Comparison of ENCODE assay signal across 13 cellular contexts in genomic region chr6:149563203-149563927, GRCh38. TPM values are rescaled to one million over a fixed set of nuclear protein-coding genes. Genes with fewer than 3 reads are reported as not detected.
DNase-seq lines count a peak whose midpoint lies in the region; ATAC-seq, FAIRE-seq and TF ChIP-seq lines count a peak whose summit lies in the region.
"Had no signal": no experiment of that assay in that cellular context is flagged by ENCODE, and none has a peak within 500 bp of the region (broad histone marks: within the 10 kb centered on the region; RNA-seq: fewer than 3 reads in every experiment).

No MANE protein-coding gene starts in this region.

- H4K20me1 ChIP-seq in astrocyte (ENCODE audit: insufficient read depth, low read length) (peaks cover 14% of the 10 kb centered on the region), hepatocyte (ENCODE audit: insufficient read depth, poor library complexity, severe bottlenecking) (peaks cover 12% of the 10 kb centered on the region)

- no peaks in the 10 kb centered on the region for H3K9me3 ChIP-seq in HEK293 (ENCODE audit: control insufficient read depth, insufficient read depth, low read depth, low read length)
- H3K9me3 ChIP-seq in astrocyte (ENCODE audit: insufficient read depth, low read depth, low read length), result no peaks in the 10 kb centered on the region
- H3K9me3 ChIP-seq in hepatocyte (ENCODE audit: low read depth), result no peaks in the 10 kb centered on the region

- H3K27me3 ChIP-seq in astrocyte (ENCODE audit: insufficient read depth, low read length) (peaks cover 3% of the 10 kb centered on the region), hepatocyte (peaks cover 16% of the 10 kb centered on the region)

- no peak for ATAC-seq in GM18873 (IDR thresholded peaks at IDR 0.05; ENCODE audit: low FRiP score, unreplicated experiment)

- 90% methylated on average over 5 of the region's 5 CpGs for WGBS in hepatocyte (ENCODE audit: low lambda C conversion rate, missing lambda C conversion rate)

- H3K9me3 Mint-ChIP-seq in astrocyte (ENCODE audit: unreplicated experiment) (no peaks in the 10 kb centered on the region), nephron progenitor cell (no peaks in the 10 kb centered on the region)
- H3K9me3 Mint-ChIP-seq: activated naive CD4-positive, alpha-beta T cell treated with anti-CD3 and anti-CD28 coated beads for 36 hours had no signal

- H3K4me3 Mint-ChIP-seq in astrocyte (ENCODE audit: unreplicated experiment) (no peak overlapping the region), nephron progenitor cell (no peak overlapping the region)
- H3K4me3 Mint-ChIP-seq: activated naive CD4-positive, alpha-beta T cell treated with anti-CD3 and anti-CD28 coated beads for 36 hours had no signal

- POLR2A ChIA-PET in AG04449 (lab: Yijun Ruan, JAX) (no interaction called here), HEK293 (lab: Yijun Ruan, JAX) (interaction anchor here (0.6 to 1.4 kb wide), 3 partner anchors 155 to 333 kb away, joined by 3 to 5 read pairs (median 3); no protein-coding TSS in a partner anchor)

- no peaks in the 10 kb centered on the region for H3K9me2 ChIP-seq in hepatocyte (replicated peaks; ENCODE audit: insufficient read depth)

- in situ Hi-C loops in G401 (cut with HindIII; ENCODE audit: low sequenced_read_pairs), result no loop called here

- H3K79me2 ChIP-seq in astrocyte (ENCODE audit: insufficient read depth, low read length) (peaks cover 19% of the 10 kb centered on the region), hepatocyte (peaks cover 18% of the 10 kb centered on the region)

- H2AFZ ChIP-seq in astrocyte (ENCODE audit: low read depth, low read length) (no peak overlapping the region), hepatocyte (no peak overlapping the region)

- H3K9ac ChIP-seq in astrocyte (ENCODE audit: low read length), result no peak overlapping the region

- TF ChIP-seq CTCF in AG04449 (IDR thresholded peaks at IDR 0.05; ENCODE audit: insufficient read depth, low read length, missing control alignments), result no peak
- no peak for TF ChIP-seq CTCF in HEK293 (tag by site-specific recombination; IDR thresholded peaks at IDR 0.05)
- TF ChIP-seq CTCF in astrocyte (IDR thresholded peaks at IDR 0.05; ENCODE audit: insufficient read depth, low read depth, low read length), result no peak
- TF ChIP-seq CTCF in hepatocyte (IDR thresholded peaks at IDR 0.05; ENCODE audit: poor library complexity), result no peak
- TF ChIP-seq CTCF in nephron progenitor cell (IDR thresholded peaks at IDR 0.05), result no peak

- H3K36me3 ChIP-seq in HEK293 (ENCODE audit: control insufficient read depth in 2 of 2, insufficient read depth in 1 of 2, low read length in 2 of 2) (no peaks in the 10 kb centered on the region), astrocyte (ENCODE audit: insufficient read depth, low read length) (no peaks in the 10 kb centered on the region), hepatocyte (replicated peaks; ENCODE audit: insufficient read depth, low read depth) (no peaks in the 10 kb centered on the region)

- H3K4me2 ChIP-seq in astrocyte (ENCODE audit: low read length) (peak overlapping the region; percentile 42), hepatocyte (no peak overlapping the region)

- H3K4me1 Mint-ChIP-seq in astrocyte (ENCODE audit: low read depth, unreplicated experiment) (no peaks in the 10 kb centered on the region), nephron progenitor cell (peaks cover 30% of the 10 kb centered on the region)

- peaks cover 7% of the 10 kb centered on the region for H3K27me3 Mint-ChIP-seq in astrocyte (ENCODE audit: low read depth, unreplicated experiment)
- peaks cover 59% of the 10 kb centered on the region for H3K27me3 Mint-ChIP-seq in nephron progenitor cell (ENCODE audit: low read depth, poor library complexity)

- peak; percentile 17 for FAIRE-seq in astrocyte (lab: Jason Lieb, UNC)
- FAIRE-seq: H1 had no signal

- CTCF ChIA-PET in AG04449 (lab: Yijun Ruan, JAX), result interaction anchor here (0.8 to 3.7 kb wide), 3 partner anchors 13 to 16 kb away, joined by 3 to 34 read pairs (median 8); partner anchors contain the start of gene PPIL4
- CTCF ChIA-PET in HEK293 (lab: Yijun Ruan, JAX), result interaction anchor here (0.6 to 2.1 kb wide), 12 partner anchors 9 to 280 kb away, joined by 3 to 14 read pairs (median 3); partner anchors contain the start of gene PPIL4

- DNase-seq in AG04449 (ENCODE audit: low read depth, low spot score) (peak; percentile 53), astrocyte (ENCODE audit: low read depth) (peak; percentile 76), hepatocyte (ENCODE audit: low spot score) (peak; percentile 18), cortex of kidney (lab: John Stamatoyannopoulos, UW) (no peak), G401 (ENCODE audit: low spot score) (no peak), nephron progenitor cell (no peak)
- DNase-seq: activated CD4-positive, alpha-beta T cell treated with anti-CD3 and anti-CD28 coated beads, Interleukin-2, amount 50 U/mL, for 48 hours; activated naive CD4-positive, alpha-beta T cell treated with anti-CD3 and anti-CD28 coated beads for 36 hours; NCI-H2081; T-helper 1 cell had no signal

- H3K27ac ChIP-seq in HEK293 (ENCODE audit: extremely low read depth, low read depth, low read length), result no peak overlapping the region
- peak overlapping the region; percentile 53 for H3K27ac ChIP-seq in astrocyte (ENCODE audit: low read depth, low read length)
- no peak overlapping the region for H3K27ac ChIP-seq in hepatocyte

- no peak overlapping the region for H3K4me3 ChIP-seq in AG04449 (ENCODE audit: low read depth, low read length)
- no peak overlapping the region for H3K4me3 ChIP-seq in HEK293 (ENCODE audit: low read depth, low read length)
- no peak overlapping the region for H3K4me3 ChIP-seq in astrocyte (ENCODE audit: insufficient read depth, low read depth, low read length)
- no peak overlapping the region for H3K4me3 ChIP-seq in hepatocyte

- H3K36me3 Mint-ChIP-seq in astrocyte (ENCODE audit: low read depth, unreplicated experiment), result no peaks in the 10 kb centered on the region
- no peaks in the 10 kb centered on the region for H3K36me3 Mint-ChIP-seq in nephron progenitor cell (ENCODE audit: low read depth)

- H3K4me1 ChIP-seq in HEK293 (ENCODE audit: control insufficient read depth, insufficient read depth, low read length) (peaks cover 19% of the 10 kb centered on the region; the same call in 1 of the 2 replicates), astrocyte (ENCODE audit: insufficient read depth, low read length) (peaks cover 15% of the 10 kb centered on the region), hepatocyte (ENCODE audit: insufficient read depth) (peaks cover 8% of the 10 kb centered on the region)

- H3K27ac Mint-ChIP-seq in astrocyte (ENCODE audit: unreplicated experiment) (no peak overlapping the region), nephron progenitor cell (no peak overlapping the region)
- H3K27ac Mint-ChIP-seq: activated naive CD4-positive, alpha-beta T cell treated with anti-CD3 and anti-CD28 coated beads for 36 hours had no signal

TF ChIP-seq in HEK293, 187 proteins besides CTCF, POLR2A, EP300 and RAD21 (continues in another document):
- TF ChIP-seq ZNF174 (tag by site-specific recombination; IDR thresholded peaks at IDR 0.05) (no peak), OSR2 (tag by site-specific recombination; IDR thresholded peaks at IDR 0.05) (no peak), ZNF624 (tag by site-specific recombination; IDR thresholded peaks at IDR 0.05) (no peak), ZNF629 (tag by site-specific recombination; IDR thresholded peaks at IDR 0.05) (no peak), ZNF114 (tag by site-specific recombination; IDR thresholded peaks at IDR 0.05) (no peak), GFI1B (tag by site-specific recombination; IDR thresholded peaks at IDR 0.05) (peak; percentile 54; the same call in 1 of the 2 replicates), ZNF560 (tag by site-specific recombination; IDR thresholded peaks at IDR 0.05; ENCODE audit: borderline replicate concordance) (no peak), ZNF362 (tag by site-specific recombination; IDR thresholded peaks at IDR 0.05) (peak; percentile 81), KLF10 (tag by site-specific recombination; IDR thresholded peaks at IDR 0.05) (no peak), ZNF335 (tag by site-specific recombination; conservative IDR thresholded peaks at IDR 0.05) (peak; percentile 81), ZNF510 (tag by site-specific recombination; IDR thresholded peaks at IDR 0.05; ENCODE audit: insufficient replicate concordance) (no peak), ZNF366 (tag by site-specific recombination; conservative IDR thresholded peaks at IDR 0.05) (peak; percentile 46; the same call in 1 of the 2 replicates), TRIM28 (IDR thresholded peaks at IDR 0.05; ENCODE audit: borderline replicate concordance, low read length) (no peak), SP3 (tag by site-specific recombination; IDR thresholded peaks at IDR 0.05) (0 out of 2 replicates have a peak, but pooled peaks have one; percentile 2), ZNF10 (tag by site-specific recombination; IDR thresholded peaks at IDR 0.05) (no peak), ZNF133 (tag by site-specific recombination; IDR thresholded peaks at IDR 0.05) (no peak)

RNA-seq across cellular contexts. Expression of gene GINM1, which starts 2.8 kb away (rescaled TPM):
- total RNA-seq in astrocyte (36.5 and 39.3 TPM in 2 replicates), hepatocyte (45.7 and 53.5 TPM in 2 replicates)
- 43.1 and 50.8 TPM in 2 replicates for polyA plus RNA-seq in hepatocyte
- total RNA-seq in G401 (2014; rRNA removed; shearing (Covaris generic)), result 28.2 and 28.7 TPM in 2 replicates

RNA-seq across cellular contexts. Expression of gene PPIL4, which starts 17.5 kb away (rescaled TPM):
- total RNA-seq in astrocyte (39.2 TPM in 2 replicates), hepatocyte (38.5 and 38.7 TPM in 2 replicates)
- polyA plus RNA-seq in hepatocyte, result 31.4 and 33.8 TPM in 2 replicates
- 29.8 and 55.0 TPM in 2 replicates for total RNA-seq in G401 (2014; rRNA removed; shearing (Covaris generic))

Comparison
In these comparisons a context has a peak if more than half of its experiments do, and no peak if none do; other contexts are left out.
1. DNase-seq: peak in AG04449 (single experiment), astrocyte (single experiment) and hepatocyte (single experiment); none in cortex of kidney (single experiment), G401 (single experiment) and nephron progenitor cell (single experiment).